Comparison of ENCODE assay signal across 33 cellular contexts in the genomic region with DNA sequence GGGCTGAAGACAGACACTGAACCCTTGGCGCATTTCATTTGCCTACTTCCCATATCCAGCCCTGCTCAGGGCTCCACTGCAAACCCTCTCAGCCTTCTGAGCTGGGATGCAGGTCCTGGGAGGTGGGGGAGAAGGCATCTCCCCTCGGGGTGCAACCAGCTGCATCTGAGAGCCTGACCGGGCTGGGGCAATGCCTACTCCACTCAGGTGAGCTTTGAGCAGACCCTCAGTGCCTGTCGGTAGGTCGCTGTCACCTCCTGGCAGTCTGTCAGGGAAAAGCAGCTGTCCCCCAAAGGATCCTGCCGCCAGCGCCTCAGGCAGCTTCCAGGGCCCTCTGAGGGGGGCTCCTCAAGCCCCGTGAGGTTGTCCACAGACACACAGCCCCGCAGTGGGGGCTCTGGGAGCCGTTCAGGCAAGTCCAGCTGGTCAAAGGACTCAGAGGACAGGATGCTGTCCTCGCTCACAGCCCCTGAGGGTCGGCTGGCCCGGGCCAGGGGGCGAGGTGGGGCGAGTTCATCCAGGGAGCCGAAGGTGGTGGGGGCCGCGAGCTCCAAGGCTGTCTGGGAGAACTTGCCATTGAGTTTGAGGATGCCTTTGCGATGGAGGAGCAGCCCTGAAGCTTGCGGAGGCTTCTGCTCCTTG. TPM values are rescaled to one million over a fixed set of nuclear protein-coding genes. Genes with fewer than 3 reads are reported as not detected.
DNase-seq lines count a peak whose midpoint lies in the region; ATAC-seq, FAIRE-seq and TF ChIP-seq lines count a peak whose summit lies in the region.
"Had no signal": no experiment of that assay in that cellular context is flagged by ENCODE, and none has a peak within 500 bp of the region (broad histone marks: within the 10 kb centered on the region; RNA-seq: fewer than 3 reads in every experiment).

No MANE protein-coding gene starts in this region.

- H3K27me3 ChIP-seq in endodermal cell (ENCODE audit: control insufficient read depth, insufficient read depth, low read length, poor library complexity, severe bottlenecking) (no peaks in the 10 kb centered on the region), neural progenitor cell (no peaks in the 10 kb centered on the region)
- H3K27me3 ChIP-seq: pancreas, upper lobe of left lung had no signal

- H3K4me1 Mint-ChIP-seq in endodermal cell (peaks cover 30% of the 10 kb centered on the region), neural progenitor cell (peaks cover 77% of the 10 kb centered on the region)

- H3K9ac ChIP-seq in endodermal cell (ENCODE audit: extremely low read depth, low read length, poor library complexity, severe bottlenecking) (no peak overlapping the region), neural progenitor cell (no peak overlapping the region)

- no peak overlapping the region for H3K4me3 Mint-ChIP-seq in endodermal cell
- peak overlapping the region; percentile 50 for H3K4me3 Mint-ChIP-seq in neural progenitor cell
- H3K4me3 Mint-ChIP-seq: activated naive CD8-positive, alpha-beta T cell treated with anti-CD3 and anti-CD28 coated beads, Interleukin-2, amount 50 U/mL, for 24 hours; activated T-cell treated with anti-CD3 and anti-CD28 coated beads, Interleukin-2, amount 50 U/mL, for 4 hours; CD4-positive, alpha-beta T cell; effector memory CD8-positive, alpha-beta T cell; natural killer cell; stimulated activated memory B cell treated with anti-CD40 and anti-IgM and Interleukin-4, amounts not matched to agents 10 μg/mL and 1 μg/mL and 100 μg/mL, for 72 hours; T-helper 1 cell treated with Interleukin-12 subunit alpha and Interleukin-12 subunit beta and Interleukin-4 antibody, amounts not matched to agents 30 μg/mL and 1 μg/mL, for 36 hours had no signal

- H3K79me2 ChIP-seq in neural progenitor cell (ENCODE audit: low read depth) = peaks cover 68% of the 10 kb centered on the region

- DNase-seq in A549 (ENCODE audit: low read depth in 1 of 2, low spot score in 1 of 2) (no peak), endodermal cell (no peak), neural progenitor cell (ENCODE audit: low spot score) (no peak), NCI-H446 (lab: John Stamatoyannopoulos, UW) (no peak), middle frontal gyrus (ENCODE audit: extremely low spot score, low spot score) (no peak), NCI-H2227 (lab: John Stamatoyannopoulos, UW; ENCODE audit: unreplicated experiment) (no peak)
- DNase-seq: activated naive CD8-positive, alpha-beta T cell treated with anti-CD3 and anti-CD28 coated beads, Interleukin-2, amount 50 U/mL, for 24 hours; activated T-cell treated with anti-CD3 and anti-CD28 coated beads, Interleukin-2, amount 50 U/mL, for 4 hours; caudate nucleus; CD4-positive, alpha-beta T cell; effector memory CD8-positive, alpha-beta T cell; glutamatergic neuron; H7; natural killer cell; NCI-H1436; OCI-M1 had no signal

- FAIRE-seq in A549 (lab: Jason Lieb, UNC) = no peak
- FAIRE-seq: GM18507, GM19239, HepG2, pancreas had no signal

- no peak overlapping the region for H2AFZ ChIP-seq in neural progenitor cell (replicated peaks)

- ATAC-seq in A549 (no peak), HG02759 (IDR thresholded peaks at IDR 0.05; ENCODE audit: unreplicated experiment) (no peak)
- ATAC-seq: activated naive CD8-positive, alpha-beta T cell treated with anti-CD3 and anti-CD28 coated beads, Interleukin-2, amount 50 U/mL, for 24 hours; activated T-cell treated with anti-CD3 and anti-CD28 coated beads, Interleukin-2, amount 50 U/mL, for 4 hours; effector memory CD8-positive, alpha-beta T cell; HepG2; natural killer cell; pancreas; stimulated activated memory B cell treated with anti-CD40 and anti-IgM and Interleukin-4, amounts not matched to agents 10 μg/mL and 1 μg/mL and 100 μg/mL, for 72 hours had no signal

- CTCF ChIA-PET in A549 (lab: Yijun Ruan, JAX) = interaction anchor here (0.6 to 89.2 kb wide), 5 partner anchors 14 to 496 kb away, joined by 3 to 3627 read pairs (median 6); a partner anchor contains a TSS

- WGBS in A549 (ENCODE audit: missing lambda C conversion rate) = 82% methylated on average over 18 of the region's 20 CpGs
- 92 to 94% methylated on average over 11 to 20 of the region's 20 CpGs for WGBS in endodermal cell (ENCODE audit: insufficient coverage in 1 of 2, insufficient read length in 1 of 2), 2 experiments

- POLR2A ChIA-PET in A549 (lab: Yijun Ruan, JAX) = interaction anchor here (1.0 to 1.7 kb wide), 5 partner anchors 11 to 30 kb away, joined by 3 to 8 read pairs (median 5); no protein-coding TSS in a partner anchor

- H3K36me3 ChIP-seq in endodermal cell (ENCODE audit: control insufficient read depth, insufficient read depth, low read length) (peaks cover 57% of the 10 kb centered on the region), neural progenitor cell (peaks cover 10% of the 10 kb centered on the region)

- peaks cover 96% of the 10 kb centered on the region for H3F3A ChIP-seq in neural progenitor cell (ENCODE audit: low read depth)

- TF ChIP-seq EP300 in A549 (IDR thresholded peaks at IDR 0.05) (no peak), Ishikawa (IDR thresholded peaks at IDR 0.05; ENCODE audit: borderline replicate concordance) (no peak)

- TF ChIP-seq CTCF in A549 (IDR thresholded peaks at IDR 0.05) (no peak), endodermal cell (conservative IDR thresholded peaks at IDR 0.05) (no peak), neural progenitor cell (IDR thresholded peaks at IDR 0.05) (no peak)

- H3K36me3 Mint-ChIP-seq in endodermal cell (ENCODE audit: low read depth) (peaks cover 51% of the 10 kb centered on the region), neural progenitor cell (peaks cover 38% of the 10 kb centered on the region)

- H3K27me3 Mint-ChIP-seq in endodermal cell (ENCODE audit: insufficient read depth) (no peaks in the 10 kb centered on the region), neural progenitor cell (ENCODE audit: insufficient read depth, low read depth) (peaks cover 26% of the 10 kb centered on the region)
- H3K27me3 Mint-ChIP-seq: activated naive CD8-positive, alpha-beta T cell treated with anti-CD3 and anti-CD28 coated beads, Interleukin-2, amount 50 U/mL, for 24 hours; CD4-positive, alpha-beta T cell; effector memory CD8-positive, alpha-beta T cell; stimulated activated memory B cell treated with anti-CD40 and anti-IgM and Interleukin-4, amounts not matched to agents 10 μg/mL and 1 μg/mL and 100 μg/mL, for 72 hours had no signal

- H3K27ac ChIP-seq in A549 = peak overlapping the region; percentile 98 to 99
- H3K27ac ChIP-seq in endodermal cell (ENCODE audit: low read depth, low read length) = peak overlapping the region; percentile 80
- peak overlapping the region; percentile 100 for H3K27ac ChIP-seq in neural progenitor cell
- H3K27ac ChIP-seq: 22Rv1, coronary artery, HL-60, SK-N-MC had no signal

- peaks cover 94% of the 10 kb centered on the region for H3K4me1 ChIP-seq in A549
- H3K4me1 ChIP-seq in endodermal cell (ENCODE audit: control insufficient read depth, insufficient read depth, low read length) = peaks cover 16% of the 10 kb centered on the region
- H3K4me1 ChIP-seq in neural progenitor cell = peaks cover 51% of the 10 kb centered on the region

- TF ChIP-seq POLR2A in A549 (IDR thresholded peaks at IDR 0.05; ENCODE audit: low read length) = no peak

- peaks cover 61% of the 10 kb centered on the region for H4K20me1 ChIP-seq in neural progenitor cell (ENCODE audit: low read depth)

- TF ChIP-seq RAD21 in A549 (conservative IDR thresholded peaks at IDR 0.05 in 1 of 2, IDR thresholded peaks at IDR 0.05 in 1 of 2) (no peak), Ishikawa (IDR thresholded peaks at IDR 0.05; ENCODE audit: low read depth) (no peak)

- H3K9me3 ChIP-seq in A549 (no peaks in the 10 kb centered on the region), endodermal cell (ENCODE audit: control insufficient read depth, low read length) (no peaks in the 10 kb centered on the region), neural progenitor cell (ENCODE audit: low read depth) (no peaks in the 10 kb centered on the region)
- H3K9me3 ChIP-seq: pancreas, upper lobe of left lung had no signal

- H3K4me3 ChIP-seq in A549 = 0 out of 3 replicates have a peak overlapping the region, but pooled peaks have one; percentile 5
- no peak overlapping the region for H3K4me3 ChIP-seq in endodermal cell (ENCODE audit: low read length)
- H3K4me3 ChIP-seq in neural progenitor cell = no peak overlapping the region
- H3K4me3 ChIP-seq: coronary artery, pancreas, SK-N-MC, upper lobe of left lung had no signal

- H3K4me2 ChIP-seq in A549 (peak overlapping the region; percentile 68), neural progenitor cell (peak overlapping the region; percentile 68)

- peak overlapping the region; percentile 64 for H3K27ac Mint-ChIP-seq in endodermal cell
- H3K27ac Mint-ChIP-seq in neural progenitor cell = peak overlapping the region; percentile 89
- H3K27ac Mint-ChIP-seq: activated naive CD8-positive, alpha-beta T cell treated with anti-CD3 and anti-CD28 coated beads, Interleukin-2, amount 50 U/mL, for 24 hours; CD4-positive, alpha-beta T cell; natural killer cell; T-helper 1 cell treated with Interleukin-12 subunit alpha and Interleukin-12 subunit beta and Interleukin-4 antibody, amounts not matched to agents 30 μg/mL and 1 μg/mL, for 36 hours had no signal

- H3K9me3 Mint-ChIP-seq in endodermal cell (no peaks in the 10 kb centered on the region), neural progenitor cell (no peaks in the 10 kb centered on the region)
- H3K9me3 Mint-ChIP-seq: activated naive CD8-positive, alpha-beta T cell treated with anti-CD3 and anti-CD28 coated beads, Interleukin-2, amount 50 U/mL, for 24 hours; activated T-cell treated with anti-CD3 and anti-CD28 coated beads, Interleukin-2, amount 50 U/mL, for 4 hours; CD4-positive, alpha-beta T cell; effector memory CD8-positive, alpha-beta T cell; natural killer cell; stimulated activated memory B cell treated with anti-CD40 and anti-IgM and Interleukin-4, amounts not matched to agents 10 μg/mL and 1 μg/mL and 100 μg/mL, for 72 hours; T-helper 1 cell treated with Interleukin-12 subunit alpha and Interleukin-12 subunit beta and Interleukin-4 antibody, amounts not matched to agents 30 μg/mL and 1 μg/mL, for 36 hours had no signal

RNA-seq across cellular contexts. Expression of a gene that starts 18.2 kb away (rescaled TPM):
- polyA plus RNA-seq in A549 (2011; rRNA removed) = 22.6 and 29.7 TPM in 2 replicates
- 31.1 and 44.6 TPM in 2 replicates for polyA plus RNA-seq in A549 (2012; cell fraction: cytosol; rRNA removed)
- polyA plus RNA-seq in A549 (2012; cell fraction: nucleus; rRNA removed) = 58.5 and 70.7 TPM in 2 replicates
- polyA plus RNA-seq in A549 (2017; fragmentation: RNase III; extraction: RNeasy Plus Mini Kit Qiagen cat#74134 plus additional on column Dnase treatment) = 37.8 to 40.9 TPM (median 38.8 TPM) in 3 replicates
- 34.3 and 54.4 TPM in 2 replicates for polyA minus RNA-seq in A549 (2011; rRNA and poly(A)+ RNA removed)
- 10 to 100 TPM; 13.4 to 19.1 TPM for total RNA-seq in endodermal cell
- polyA plus RNA-seq in endodermal cell (2013, experiment 1 of 2) = 21.8 TPM
- polyA plus RNA-seq in endodermal cell (2013, experiment 2 of 2) = 21.0 TPM
- total RNA-seq in neural progenitor cell (ENCODE audit: low replicate concordance) = 29.4 and 56.2 TPM in 2 replicates

RNA-seq across cellular contexts. Expression of a gene that starts 53.4 kb away (rescaled TPM):
- 0.37 and 0.40 TPM in 2 replicates for polyA plus RNA-seq in A549 (2011; rRNA removed)
- 0.33 and 0.67 TPM in 2 replicates for polyA plus RNA-seq in A549 (2012; cell fraction: cytosol; rRNA removed)
- polyA plus RNA-seq in A549 (2012; cell fraction: nucleus; rRNA removed) = 0.26 and 0.55 TPM in 2 replicates
- 0.32 to 0.51 TPM (median 0.34 TPM) in 3 replicates for polyA plus RNA-seq in A549 (2017; fragmentation: RNase III; extraction: RNeasy Plus Mini Kit Qiagen cat#74134 plus additional on column Dnase treatment)
- polyA minus RNA-seq in A549 (2011; rRNA and poly(A)+ RNA removed) = 1.8 and 1.9 TPM in 2 replicates
- under 1 TPM; 0.38 to 0.53 TPM for total RNA-seq in endodermal cell
- polyA plus RNA-seq in endodermal cell (2013, experiment 1 of 2) = 14.6 TPM
- 13.5 TPM for polyA plus RNA-seq in endodermal cell (2013, experiment 2 of 2)
- total RNA-seq in neural progenitor cell (ENCODE audit: low replicate concordance) = 9.7 and 20.2 TPM in 2 replicates
- total RNA-seq: CD4-positive, alpha-beta T cell; fibroblast of villous mesenchyme; HepG2; LHCN-M2; natural killer cell; renal cortical epithelial cell; subcutaneous adipose tissue had no signal
- polyA plus RNA-seq: HepG2 had no signal
